ENCODE assay signal across 13 cellular contexts in genomic region chr17:44546711-44547606, GRCh38. TPM values are rescaled to one million over a fixed set of nuclear protein-coding genes. Genes with fewer than 3 reads are reported as not detected.
A peak's percentile ranks its signal among the peaks of the same experiment; 100 is the strongest.
DNase-seq lines count a peak whose midpoint lies in the region; ATAC-seq and TF ChIP-seq lines count a peak whose summit lies in the region.
"Had no signal": no experiment of that assay in that cellular context is flagged by ENCODE, and none has a peak within 500 bp of the region (broad histone marks: within the 10 kb centered on the region; RNA-seq: fewer than 3 reads in every experiment).

No MANE protein-coding gene starts in this region.

- no peaks in the 10 kb centered on the region for H3F3A ChIP-seq in PC-3 (ENCODE audit: low read length, unreplicated experiment)

- H3K4me3 Mint-ChIP-seq in stimulated activated effector memory CD8-positive, alpha-beta T cell treated with anti-CD3 and anti-CD28 coated beads, Interleukin-12 subunit alpha, Interleukin-12 subunit beta, amount 100 ng/mL, for 72 hours = no peak overlapping the region

- peak overlapping the region; percentile 67 for H2AFZ ChIP-seq in PC-3 (ENCODE audit: low read length)

- no peaks in the 10 kb centered on the region for H3K79me2 ChIP-seq in PC-3 (ENCODE audit: low read length)

- peak overlapping the region; percentile 14; the same call in 1 of the 2 replicates for H3K9ac ChIP-seq in PC-3 (ENCODE audit: low read length)

- no peaks in the 10 kb centered on the region for H3K27me3 ChIP-seq in PC-3 (ENCODE audit: low read length)

- no peak for TF ChIP-seq CTCF in PC-3 (conservative IDR thresholded peaks at IDR 0.05; ENCODE audit: low read depth, low read length)
- TF ChIP-seq CTCF in omental fat pad (IDR thresholded peaks at IDR 0.05) = no peak

- DNase-seq in EL = peak; percentile 86
- peak; percentile 64 for DNase-seq in PC-3
- DNase-seq in epithelial cell of prostate (ENCODE audit: low read depth, low spot score) = no peak
- no peak for DNase-seq in omental fat pad (ENCODE audit: low spot score)
- DNase-seq in stimulated activated effector memory CD8-positive, alpha-beta T cell treated with anti-CD3 and anti-CD28 coated beads, Interleukin-12 subunit alpha, Interleukin-12 subunit beta, amount 100 ng/mL, for 72 hours (ENCODE audit: low spot score in 2 of 2) = no peak
- no peak for DNase-seq in NCI-H526 treated with DMSO at 0.1 percent for 48 hours (lab: John Stamatoyannopoulos, UW)
- DNase-seq: activated T-cell treated with anti-CD3 and anti-CD28 coated beads, Interleukin-2, amount 50 U/mL, for 48 hours; effector CD4-positive, alpha-beta T cell; left cardiac atrium; NCI-H510A; T-helper 9 cell had no signal

- no peaks in the 10 kb centered on the region for H3K9me3 Mint-ChIP-seq in stimulated activated effector memory CD8-positive, alpha-beta T cell treated with anti-CD3 and anti-CD28 coated beads, Interleukin-12 subunit alpha, Interleukin-12 subunit beta, amount 100 ng/mL, for 72 hours

- no peaks in the 10 kb centered on the region for H3K4me1 Mint-ChIP-seq in stimulated activated effector memory CD8-positive, alpha-beta T cell treated with anti-CD3 and anti-CD28 coated beads, Interleukin-12 subunit alpha, Interleukin-12 subunit beta, amount 100 ng/mL, for 72 hours

- H3K4me1 ChIP-seq in PC-3 (ENCODE audit: insufficient read depth, low read length) = peaks cover 47% of the 10 kb centered on the region

- POLR2A ChIA-PET in PC-3 (lab: Charles Lee; ENCODE audit: unreplicated experiment) = interaction anchor here (0.5 to 1.0 kb wide), 3 partner anchors 9 to 97 kb away, joined by 3 to 15 read pairs (median 3); partner anchors contain the start of gene FZD2

- no peak overlapping the region for H3K4me3 ChIP-seq in PC-3 (ENCODE audit: low read length)

- H3K9me3 ChIP-seq in PC-3 (ENCODE audit: low read length) = no peaks in the 10 kb centered on the region

- no peaks in the 10 kb centered on the region for H3K36me3 Mint-ChIP-seq in stimulated activated effector memory CD8-positive, alpha-beta T cell treated with anti-CD3 and anti-CD28 coated beads, Interleukin-12 subunit alpha, Interleukin-12 subunit beta, amount 100 ng/mL, for 72 hours

- H3K36me3 ChIP-seq in PC-3 (ENCODE audit: low read depth, low read length) = no peaks in the 10 kb centered on the region

- TSS peak; percentile 73 for BruUV-seq in PC-3 (replicated peaks; lab: Mats Ljungman, UMichigan)

- peak overlapping the region; percentile 54 for H3K27ac ChIP-seq in PC-3 (ENCODE audit: low read length)
- peak overlapping the region; percentile 44 for H3K27ac ChIP-seq in epithelial cell of prostate

- intact Hi-C loops in PC-3 (cut with micrococcal nuclease) = no loop called here

- peak overlapping the region; percentile 38 for H3K4me2 ChIP-seq in PC-3 (ENCODE audit: low read length)

- H4K20me1 ChIP-seq in PC-3 (ENCODE audit: low read length) = no peaks in the 10 kb centered on the region

- CTCF ChIA-PET in PC-3 (lab: Charles Lee) = interaction anchor here (0.6 to 0.8 kb wide), 3 partner anchors 10 to 26 kb away, joined by 3 read pairs; partner anchors contain the start of gene FZD2

- no peak overlapping the region for H3K27ac Mint-ChIP-seq in stimulated activated effector memory CD8-positive, alpha-beta T cell treated with anti-CD3 and anti-CD28 coated beads, Interleukin-12 subunit alpha, Interleukin-12 subunit beta, amount 100 ng/mL, for 72 hours

- H3K9me2 ChIP-seq in PC-3 (replicated peaks; ENCODE audit: low read length) = no peaks in the 10 kb centered on the region

- peak; percentile 51 for ATAC-seq in PC-3
- peak; percentile 19 for ATAC-seq in omental fat pad (ENCODE audit: low FRiP score)
- no peak for ATAC-seq in GM21515 (IDR thresholded peaks at IDR 0.05; ENCODE audit: unreplicated experiment)
- no peak for ATAC-seq in HG03159 (IDR thresholded peaks at IDR 0.05; ENCODE audit: unreplicated experiment)
- no peak for ATAC-seq in stimulated activated effector memory CD8-positive, alpha-beta T cell treated with anti-CD3 and anti-CD28 coated beads, Interleukin-12 subunit alpha, Interleukin-12 subunit beta, amount 100 ng/mL, for 72 hours

RNA-seq across cellular contexts. Expression of gene FZD2, which starts 10.3 kb away (rescaled TPM):
- total RNA-seq in PC-3 (2014; rRNA removed) (11.6 and 12.8 TPM in 2 replicates), omental fat pad (1 to 10 TPM in 3 of 4 donors, under 1 TPM in 1; 0.74 to 2.4 (median 2.0) TPM)

RNA-seq across cellular contexts. Expression of gene GPATCH8, which starts 43.8 kb away (rescaled TPM):
- total RNA-seq in PC-3 (2014; rRNA removed) = 22.7 and 30.1 TPM in 2 replicates
- total RNA-seq in omental fat pad = 10 to 100 TPM; 25.7 to 58.5 (median 34.6) TPM

Comparison
In these comparisons a context has a peak if more than half of its experiments do, and no peak if none do; other contexts are left out.
1. DNase-seq: peak in EL (single experiment) and PC-3 (single experiment); none in epithelial cell of prostate (single experiment), omental fat pad (single experiment), stimulated activated effector memory CD8-positive, alpha-beta T cell treated with anti-CD3 and anti-CD28 coated beads, Interleukin-12 subunit alpha, Interleukin-12 subunit beta, amount 100 ng/mL, for 72 hours (0 of 2) and NCI-H526 treated with DMSO at 0.1 percent for 48 hours (single experiment).
2. ATAC-seq: peak in PC-3 (single experiment) and omental fat pad (single experiment); none in GM21515 (single experiment), HG03159 (single experiment) and stimulated activated effector memory CD8-positive, alpha-beta T cell treated with anti-CD3 and anti-CD28 coated beads, Interleukin-12 subunit alpha, Interleukin-12 subunit beta, amount 100 ng/mL, for 72 hours (single experiment).